In the genomic region with DNA sequence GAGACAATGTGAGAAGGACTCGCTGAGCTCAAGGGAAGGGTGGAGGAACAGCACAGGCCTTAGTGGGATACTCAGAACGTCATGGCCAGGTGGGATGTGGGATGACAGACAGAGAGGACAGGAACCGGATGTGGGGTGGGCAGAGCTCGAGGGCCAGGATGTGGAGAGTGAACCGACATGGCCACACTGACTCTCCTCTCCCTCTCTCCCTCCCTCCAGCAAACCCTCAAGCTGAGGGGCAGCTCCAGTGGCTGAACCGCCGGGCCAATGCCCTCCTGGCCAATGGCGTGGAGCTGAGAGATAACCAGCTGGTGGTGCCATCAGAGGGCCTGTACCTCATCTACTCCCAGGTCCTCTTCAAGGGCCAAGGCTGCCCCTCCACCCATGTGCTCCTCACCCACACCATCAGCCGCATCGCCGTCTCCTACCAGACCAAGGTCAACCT, we compare ENCODE assay signal across 11 cellular contexts. TPM values are rescaled to one million over a fixed set of nuclear protein-coding genes. Genes with fewer than 3 reads are reported as not detected.
A peak's percentile ranks its signal among the peaks of the same experiment; 100 is the strongest.
DNase-seq lines count a peak whose midpoint lies in the region; ATAC-seq, FAIRE-seq and TF ChIP-seq lines count a peak whose summit lies in the region.
"Had no signal": no experiment of that assay in that cellular context is flagged by ENCODE, and none has a peak within 500 bp of the region (broad histone marks: within the 10 kb centered on the region; RNA-seq: fewer than 3 reads in every experiment).

No MANE protein-coding gene starts in this region.

- TF ChIP-seq CTCF in ascending aorta (IDR thresholded peaks at IDR 0.05): no peak

- peaks cover 35% of the 10 kb centered on the region for H3K36me3 Mint-ChIP-seq in T-cell
- H3K36me3 Mint-ChIP-seq in central memory CD8-positive, alpha-beta T cell (ENCODE audit: insufficient read depth): peaks cover 50% of the 10 kb centered on the region

- H3K27ac Mint-ChIP-seq in T-cell: peak overlapping the region; percentile 98 to 100
- H3K27ac Mint-ChIP-seq in central memory CD8-positive, alpha-beta T cell (ENCODE audit: low read depth): peak overlapping the region; percentile 99

- peak; percentile 87 for FAIRE-seq in GM18507 (lab: Jason Lieb, UNC)
- FAIRE-seq: endometrium had no signal

- ATAC-seq in T-cell (replicated peaks in 1 of 4) (peak in 1 of 4 experiments; percentile 6), GM18909 (IDR thresholded peaks at IDR 0.05; ENCODE audit: poor library complexity, unreplicated experiment) (no peak)
- peak; percentile 10 for ATAC-seq in central memory CD8-positive, alpha-beta T cell (replicated peaks; ENCODE audit: extremely low read depth, poor library complexity, severe bottlenecking)

- DNase-seq in GM18507 (ENCODE audit: extremely low spot score, insufficient read length, low read depth) (no peak), T-cell (peak in 13 of 34 experiments; percentile 15 to 49 (median 39)), C1 segment of cervical spinal cord (lab: John Stamatoyannopoulos, UW) (no peak), ascending aorta (ENCODE audit: low spot score in 2 of 2) (no peak)
- DNase-seq in central memory CD8-positive, alpha-beta T cell (ENCODE audit: low spot score in 2 of 2): peak in 1 of 2 donors; percentile 34
- DNase-seq in stimulated activated CD4-positive, alpha-beta T cell treated with anti-CD3 and anti-CD28 coated beads, Interleukin-4, amount 100 ng/mL, for 24 hours: peak; percentile 55
- DNase-seq: NCI-H2029 treated with DMSO at 0.1 percent for 48 hours, occipital lobe had no signal

- CTCF ChIA-PET in T-cell (lab: Charles Lee): interaction anchor here (0.6 to 4.0 kb wide), 11 partner anchors 8 to 308 kb away, joined by 3 to 22 read pairs (median 4); a partner anchor contains a TSS

- H3K27me3 Mint-ChIP-seq in T-cell: no peaks in the 10 kb centered on the region
- H3K27me3 Mint-ChIP-seq in central memory CD8-positive, alpha-beta T cell: no peaks in the 10 kb centered on the region

- H3K4me3 ChIP-seq in ascending aorta: no peak overlapping the region

- POLR2A ChIA-PET in T-cell (lab: Charles Lee): interaction anchor here (0.6 to 2.9 kb wide), 2 partner anchors 26 to 74 kb away, joined by 3 to 8 read pairs; no protein-coding TSS in a partner anchor

- no peaks in the 10 kb centered on the region for H3K9me3 ChIP-seq in ascending aorta

- no peaks in the 10 kb centered on the region for H3K36me3 ChIP-seq in ascending aorta

- no peaks in the 10 kb centered on the region for H3K9me3 Mint-ChIP-seq in T-cell
- no peaks in the 10 kb centered on the region for H3K9me3 Mint-ChIP-seq in central memory CD8-positive, alpha-beta T cell

- intact Hi-C loops in ascending aorta (cut with DNase I): no loop called here

- H3K4me3 Mint-ChIP-seq in T-cell: peak overlapping the region; percentile 86 to 99 (median 91)
- H3K4me3 Mint-ChIP-seq in central memory CD8-positive, alpha-beta T cell: peak overlapping the region; percentile 91

- H3K27ac ChIP-seq in ascending aorta: no peak overlapping the region

- no peaks in the 10 kb centered on the region for H3K27me3 ChIP-seq in ascending aorta

- H3K4me1 Mint-ChIP-seq in T-cell: peaks cover 77 to 92% (median 85%) of the 10 kb centered on the region in 3 donors
- peaks cover 94% of the 10 kb centered on the region for H3K4me1 Mint-ChIP-seq in central memory CD8-positive, alpha-beta T cell

- peaks cover 0 to 5% of the 10 kb centered on the region in 2 donors for H3K4me1 ChIP-seq in ascending aorta

RNA-seq across cellular contexts. Expression of a gene that starts 1.6 kb away (rescaled TPM):
- total RNA-seq in T-cell (10 to 100 TPM; 13.8 to 28.0 (median 25.0) TPM), ascending aorta (11.5 TPM)
- total RNA-seq: occipital lobe, SK-MEL-5 had no signal

RNA-seq across cellular contexts. Expression of a gene that starts 4.8 kb away (rescaled TPM):
- total RNA-seq in T-cell (10 to 100 TPM; 12.5 to 23.9 (median 17.9) TPM), ascending aorta (not detected)
- total RNA-seq: occipital lobe, SK-MEL-5 had no signal

RNA-seq across cellular contexts. Expression of a gene that starts 5.3 kb away (rescaled TPM):
- total RNA-seq in T-cell (100 to 1,000 TPM; 398 to 926 (median 813) TPM), ascending aorta (not detected)
- total RNA-seq: SK-MEL-5 had no signal

RNA-seq across cellular contexts. Expression of a gene that starts 9.2 kb away (rescaled TPM):
- 10 to 100 TPM; 13.4 to 28.0 (median 20.4) TPM for total RNA-seq in T-cell
- 21.4 TPM for total RNA-seq in ascending aorta
- total RNA-seq: SK-MEL-5 had no signal

RNA-seq across cellular contexts. Expression of a gene that starts 15.9 kb away (rescaled TPM):
- total RNA-seq in T-cell (10 to 100 TPM; 13.6 to 38.0 (median 16.0) TPM), ascending aorta (not detected)
- total RNA-seq: occipital lobe, SK-MEL-5 had no signal

Comparison
In these comparisons a context has a peak if more than half of its experiments do, and no peak if none do; other contexts are left out.
1. RNA of a gene that starts 4.8 kb away (total RNA-seq): 12.5 to 23.9 TPM in T-cell; not detected in ascending aorta (single experiment); every median in the first group is over 10 times any median in the second.
2. RNA of a gene that starts 5.3 kb away (total RNA-seq): 398 to 926 TPM in T-cell; not detected in ascending aorta (single experiment); every median in the first group is over 100 times any median in the second.